Comparison of ENCODE assay signal across 1 cellular context in the genomic region with DNA sequence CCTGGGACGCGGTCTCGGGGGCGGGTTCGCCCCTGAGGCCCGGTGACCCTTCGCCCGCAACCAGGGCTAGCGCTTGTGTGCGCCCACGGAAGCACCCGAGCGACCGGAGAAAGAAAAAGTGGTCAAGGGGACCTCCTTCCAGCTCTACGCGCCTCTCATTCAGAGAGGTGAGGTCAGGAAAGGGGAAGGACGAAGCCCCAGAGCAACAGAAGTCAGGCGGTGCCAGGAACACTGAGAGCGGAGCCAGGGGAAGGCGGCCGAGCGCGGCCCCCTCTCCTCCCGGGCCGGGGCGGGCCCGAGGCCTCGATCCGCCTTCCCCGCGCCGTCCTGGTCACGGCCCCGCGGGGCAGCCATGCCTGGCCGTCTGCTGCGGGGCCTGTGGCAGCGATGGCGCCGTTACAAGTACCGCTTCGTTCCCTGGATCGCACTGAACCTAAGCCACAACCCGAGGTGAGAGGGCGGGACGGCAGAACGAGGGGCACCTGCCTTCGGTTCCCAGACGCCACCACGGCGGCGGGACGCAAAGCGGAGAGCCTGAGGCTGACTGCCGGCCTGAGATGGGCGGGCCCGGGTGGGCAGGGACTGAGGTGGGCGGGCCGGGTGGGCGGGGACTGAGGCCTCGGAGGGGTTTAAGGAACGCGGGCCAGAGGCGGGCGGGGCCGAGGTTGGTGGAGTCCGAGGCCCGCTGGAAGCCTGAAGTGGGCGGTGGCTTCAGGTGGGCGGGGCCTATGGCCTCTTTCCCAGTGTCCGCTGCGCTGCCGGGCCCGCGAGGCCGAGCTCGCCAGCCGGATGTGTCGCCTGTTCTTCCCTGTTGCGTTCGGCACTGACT.
A peak's percentile ranks its signal among the peaks of the same experiment; 100 is the strongest.
TF ChIP-seq lines count a peak whose summit lies in the region.

A gene with protein sequence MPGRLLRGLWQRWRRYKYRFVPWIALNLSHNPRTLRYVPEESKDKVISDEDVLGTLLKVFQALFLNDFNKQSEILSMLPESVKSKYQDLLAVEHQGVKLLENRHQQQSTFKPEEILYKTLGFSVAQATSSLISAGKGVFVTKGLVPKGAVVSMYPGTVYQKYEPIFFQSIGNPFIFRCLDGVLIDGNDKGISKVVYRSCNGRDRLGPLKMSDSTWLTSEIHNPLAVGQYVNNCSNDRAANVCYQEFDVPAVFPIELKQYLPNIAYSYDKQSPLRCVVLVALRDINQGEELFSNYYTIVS (plus strand): TSS at position 303 of the 829 bp plus-strand sequence. CDS start 50 bp downstream, at position 353.

TF ChIP-seq in IMR-90, 13 proteins besides CTCF, POLR2A, EP300 and RAD21:
- TF ChIP-seq, protein P1, sequence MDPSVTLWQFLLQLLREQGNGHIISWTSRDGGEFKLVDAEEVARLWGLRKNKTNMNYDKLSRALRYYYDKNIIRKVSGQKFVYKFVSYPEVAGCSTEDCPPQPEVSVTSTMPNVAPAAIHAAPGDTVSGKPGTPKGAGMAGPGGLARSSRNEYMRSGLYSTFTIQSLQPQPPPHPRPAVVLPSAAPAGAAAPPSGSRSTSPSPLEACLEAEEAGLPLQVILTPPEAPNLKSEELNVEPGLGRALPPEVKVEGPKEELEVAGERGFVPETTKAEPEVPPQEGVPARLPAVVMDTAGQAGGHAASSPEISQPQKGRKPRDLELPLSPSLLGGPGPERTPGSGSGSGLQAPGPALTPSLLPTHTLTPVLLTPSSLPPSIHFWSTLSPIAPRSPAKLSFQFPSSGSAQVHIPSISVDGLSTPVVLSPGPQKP (IDR thresholded peaks at IDR 0.05; ENCODE audit: borderline replicate concordance, low read depth, low read length): no peak
- TF ChIP-seq NFE2L2 (IDR thresholded peaks at IDR 0.05; ENCODE audit: low read depth, low read length) (no peak), SMC3 (IDR thresholded peaks at IDR 0.05; ENCODE audit: low read depth, low read length) (no peak), CEBPB (IDR thresholded peaks at IDR 0.05; ENCODE audit: low read depth, low read length) (no peak), MAZ (IDR thresholded peaks at IDR 0.05; ENCODE audit: borderline replicate concordance, low read depth, low read length) (peak; percentile 30; the same call in 1 of the 2 replicates), MXI1 (IDR thresholded peaks at IDR 0.05; ENCODE audit: borderline replicate concordance, low read depth, low read length) (peak; percentile 77)
- TF ChIP-seq, protein P2, sequence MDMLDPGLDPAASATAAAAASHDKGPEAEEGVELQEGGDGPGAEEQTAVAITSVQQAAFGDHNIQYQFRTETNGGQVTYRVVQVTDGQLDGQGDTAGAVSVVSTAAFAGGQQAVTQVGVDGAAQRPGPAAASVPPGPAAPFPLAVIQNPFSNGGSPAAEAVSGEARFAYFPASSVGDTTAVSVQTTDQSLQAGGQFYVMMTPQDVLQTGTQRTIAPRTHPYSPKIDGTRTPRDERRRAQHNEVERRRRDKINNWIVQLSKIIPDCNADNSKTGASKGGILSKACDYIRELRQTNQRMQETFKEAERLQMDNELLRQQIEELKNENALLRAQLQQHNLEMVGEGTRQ (IDR thresholded peaks at IDR 0.05; ENCODE audit: low read depth, low read length): no peak
